In the genomic region with DNA sequence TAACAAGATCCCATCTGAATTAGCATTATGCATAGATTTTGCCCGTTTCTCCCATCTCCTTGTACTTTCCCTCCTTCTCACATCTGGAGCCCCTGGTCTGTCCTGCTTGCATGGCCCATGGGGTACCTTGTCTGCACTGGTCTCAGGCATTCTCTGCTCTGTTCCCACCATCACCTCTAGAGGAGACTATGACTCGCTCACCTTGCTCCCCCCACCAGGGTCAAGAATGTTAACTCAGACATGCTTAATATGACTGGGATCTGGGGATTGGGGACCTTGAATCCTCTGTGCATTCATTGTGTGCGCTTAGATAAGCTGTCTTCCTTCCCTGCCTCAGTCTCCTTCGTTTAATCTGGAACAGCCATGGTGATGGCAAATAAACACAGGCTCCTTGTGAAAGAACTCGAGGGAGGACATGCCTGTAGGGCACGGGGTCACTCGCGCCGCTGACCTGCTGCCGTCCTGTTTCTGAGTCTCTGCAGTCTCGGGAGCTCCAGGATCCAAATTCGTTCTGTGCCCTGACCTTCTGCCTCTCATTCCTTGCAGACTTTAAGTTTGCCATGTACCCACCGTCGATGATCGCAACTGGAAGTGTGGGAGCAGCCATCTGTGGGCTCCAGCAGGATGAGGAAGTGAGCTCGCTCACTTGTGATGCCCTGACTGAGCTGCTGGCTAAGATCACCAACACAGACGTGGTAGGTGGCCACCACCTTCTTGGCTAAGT, we compare ENCODE assay signal across 9 cellular contexts. TPM values are rescaled to one million over a fixed set of nuclear protein-coding genes. Genes with fewer than 3 reads are reported as not detected.
DNase-seq lines count a peak whose midpoint lies in the region; ATAC-seq and TF ChIP-seq lines count a peak whose summit lies in the region.
"Had no signal": no experiment of that assay in that cellular context is flagged by ENCODE, and none has a peak within 500 bp of the region (broad histone marks: within the 10 kb centered on the region; RNA-seq: fewer than 3 reads in every experiment).

No MANE protein-coding gene starts in this region.

- TF ChIP-seq POLR2A in gastroesophageal sphincter (IDR thresholded peaks at IDR 0.05): no peak

- no peaks in the 10 kb centered on the region for H3K27me3 ChIP-seq in H7 (ENCODE audit: control insufficient read depth, insufficient read depth, low read length)
- H3K27me3 ChIP-seq in gastroesophageal sphincter: no peaks in the 10 kb centered on the region
- peaks cover 95% of the 10 kb centered on the region for H3K27me3 ChIP-seq in BE2C

- ATAC-seq in WTC11 (no peak), gastroesophageal sphincter (no peak), GM18520 (IDR thresholded peaks at IDR 0.05; ENCODE audit: unreplicated experiment) (no peak), HG03139 (IDR thresholded peaks at IDR 0.05; ENCODE audit: unreplicated experiment) (no peak), GM19351 (IDR thresholded peaks at IDR 0.05; ENCODE audit: unreplicated experiment) (no peak)

- H3K4me1 ChIP-seq in gastroesophageal sphincter (peaks cover 0 to 98% (median 36%) of the 10 kb centered on the region in 3 donors), BE2C (no peaks in the 10 kb centered on the region)

- H3K4me1 Mint-ChIP-seq in WTC11: peaks cover 59% of the 10 kb centered on the region

- H3K4me3 ChIP-seq in H7 (ENCODE audit: insufficient read depth, low read depth, low read length): no peak overlapping the region
- H3K4me3 ChIP-seq in gastroesophageal sphincter: no peak overlapping the region
- H3K4me3 ChIP-seq in BE2C (ENCODE audit: low read depth, low read length): no peak overlapping the region
- H3K4me3 ChIP-seq: K562 had no signal

- H3K27ac Mint-ChIP-seq in WTC11: peak overlapping the region; percentile 86; the same call in 1 of the 2 replicates

- no peak for TF ChIP-seq EP300 in gastroesophageal sphincter (IDR thresholded peaks at IDR 0.05)

- H3K27ac ChIP-seq in gastroesophageal sphincter: peak overlapping the region in 3 of 4 donors; percentile 65 to 76 (median 74)

- H3K36me3 Mint-ChIP-seq in WTC11: peaks cover 94% of the 10 kb centered on the region

- H3K36me3 ChIP-seq in H7 (replicated peaks; ENCODE audit: control insufficient read depth, insufficient read depth, low read length) (peaks cover 63% of the 10 kb centered on the region), gastroesophageal sphincter (peaks cover 0 to 57% of the 10 kb centered on the region in 2 donors), BE2C (no peaks in the 10 kb centered on the region)

- H3K4me3 Mint-ChIP-seq in WTC11: no peak overlapping the region

- TF ChIP-seq CTCF in WTC11 (IDR thresholded peaks at IDR 0.05): no peak
- TF ChIP-seq CTCF in gastroesophageal sphincter (IDR thresholded peaks at IDR 0.05): no peak
- no peak for TF ChIP-seq CTCF in BE2C (IDR thresholded peaks at IDR 0.05; ENCODE audit: low read depth, low read length)

- no peaks in the 10 kb centered on the region for H3K27me3 Mint-ChIP-seq in WTC11 (ENCODE audit: low read depth)

- POLR2A ChIA-PET in WTC11 (lab: Charles Lee): interaction anchor here (0.6 to 1.1 kb wide), 2 partner anchors 12 to 131 kb away, joined by 3 to 6 read pairs; no protein-coding TSS in a partner anchor

- DNase-seq in H7 (peak; percentile 24), WTC11 (ENCODE audit: low spot score) (peak; percentile 7), retina (peak; percentile 31), BE2C (no peak)

- H3K9me3 ChIP-seq in gastroesophageal sphincter: no peaks in the 10 kb centered on the region
- no peaks in the 10 kb centered on the region for H3K9me3 ChIP-seq in BE2C

- WGBS in gastroesophageal sphincter (ENCODE audit: low coverage in 1 of 2), 2 donors: 63 to 66% methylated on average over 11 to 12 of the region's 17 CpGs

- no peaks in the 10 kb centered on the region for H3K9me3 Mint-ChIP-seq in WTC11

- CTCF ChIA-PET in WTC11 (lab: Charles Lee): interaction anchor here (0.5 to 1.9 kb wide), 2 partner anchors 12 to 133 kb away, joined by 3 to 9 read pairs; no protein-coding TSS in a partner anchor

TF ChIP-seq in WTC11, 78 proteins besides CTCF, POLR2A, EP300 and RAD21:
- TF ChIP-seq OVOL2 (CRISPR knock-in tag; IDR thresholded peaks at IDR 0.05; ENCODE audit: borderline replicate concordance): no peak
- no peak for TF ChIP-seq IRF2 (CRISPR knock-in tag; IDR thresholded peaks at IDR 0.05; ENCODE audit: borderline replicate concordance, low read depth)
- no peak for TF ChIP-seq RORB (CRISPR knock-in tag; IDR thresholded peaks at IDR 0.05)
- TF ChIP-seq, protein P1, sequence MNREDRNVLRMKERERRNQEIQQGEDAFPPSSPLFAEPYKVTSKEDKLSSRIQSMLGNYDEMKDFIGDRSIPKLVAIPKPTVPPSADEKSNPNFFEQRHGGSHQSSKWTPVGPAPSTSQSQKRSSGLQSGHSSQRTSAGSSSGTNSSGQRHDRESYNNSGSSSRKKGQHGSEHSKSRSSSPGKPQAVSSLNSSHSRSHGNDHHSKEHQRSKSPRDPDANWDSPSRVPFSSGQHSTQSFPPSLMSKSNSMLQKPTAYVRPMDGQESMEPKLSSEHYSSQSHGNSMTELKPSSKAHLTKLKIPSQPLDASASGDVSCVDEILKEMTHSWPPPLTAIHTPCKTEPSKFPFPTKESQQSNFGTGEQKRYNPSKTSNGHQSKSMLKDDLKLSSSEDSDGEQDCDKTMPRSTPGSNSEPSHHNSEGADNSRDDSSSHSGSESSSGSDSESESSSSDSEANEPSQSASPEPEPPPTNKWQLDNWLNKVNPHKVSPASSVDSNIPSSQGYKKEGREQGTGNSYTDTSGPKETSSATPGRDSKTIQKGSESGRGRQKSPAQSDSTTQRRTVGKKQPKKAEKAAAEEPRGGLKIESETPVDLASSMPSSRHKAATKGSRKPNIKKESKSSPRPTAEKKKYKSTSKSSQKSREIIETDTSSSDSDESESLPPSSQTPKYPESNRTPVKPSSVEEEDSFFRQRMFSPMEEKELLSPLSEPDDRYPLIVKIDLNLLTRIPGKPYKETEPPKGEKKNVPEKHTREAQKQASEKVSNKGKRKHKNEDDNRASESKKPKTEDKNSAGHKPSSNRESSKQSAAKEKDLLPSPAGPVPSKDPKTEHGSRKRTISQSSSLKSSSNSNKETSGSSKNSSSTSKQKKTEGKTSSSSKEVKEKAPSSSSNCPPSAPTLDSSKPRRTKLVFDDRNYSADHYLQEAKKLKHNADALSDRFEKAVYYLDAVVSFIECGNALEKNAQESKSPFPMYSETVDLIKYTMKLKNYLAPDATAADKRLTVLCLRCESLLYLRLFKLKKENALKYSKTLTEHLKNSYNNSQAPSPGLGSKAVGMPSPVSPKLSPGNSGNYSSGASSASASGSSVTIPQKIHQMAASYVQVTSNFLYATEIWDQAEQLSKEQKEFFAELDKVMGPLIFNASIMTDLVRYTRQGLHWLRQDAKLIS (CRISPR knock-in tag; IDR thresholded peaks at IDR 0.05; ENCODE audit: borderline replicate concordance): no peak
- TF ChIP-seq FOXP1 (CRISPR knock-in tag; IDR thresholded peaks at IDR 0.05; ENCODE audit: borderline replicate concordance): no peak

RNA-seq across cellular contexts. Expression of a gene that starts 14.9 kb away (rescaled TPM):
- 136 and 201 TPM in 2 replicates for total RNA-seq in H7 (2014; rRNA removed; shearing (Covaris generic))
- 194 to 266 TPM (median 261 TPM) in 3 replicates for total RNA-seq in WTC11 (2021)
- total RNA-seq in gastroesophageal sphincter: 100 to 1,000 TPM; 106 to 149 (median 136) TPM
- polyA plus RNA-seq in BE2C (2012; ENCODE audit: insufficient read depth, insufficient read length, low read depth): not detected

RNA-seq across cellular contexts. Expression of a gene that starts 32.6 kb away (rescaled TPM):
- total RNA-seq in H7 (2014; rRNA removed; shearing (Covaris generic)): 2.6 and 3.4 TPM in 2 replicates
- 14.4 to 26.7 TPM (median 18.0 TPM) in 3 replicates for total RNA-seq in WTC11 (2021)
- total RNA-seq in gastroesophageal sphincter: 10 to 100 TPM in 2 of 4 donors, 1 to 10 TPM in 2; 4.6 to 10.5 (median 8.5) TPM
- polyA plus RNA-seq in BE2C (2012; ENCODE audit: insufficient read depth, insufficient read length, low read depth): 9.6 TPM
